1 cellular context compared by ENCODE assay signal in genomic region chr16:48235058-48235555, GRCh38.
TF ChIP-seq lines count a peak whose summit lies in the region.

No MANE protein-coding gene starts in this region.

TF ChIP-seq in GM23338, 12 proteins besides CTCF, POLR2A, EP300 and RAD21 (continued from another document):
- no peak for TF ChIP-seq ZNF462 (CRISPR knock-in tag; IDR thresholded peaks at IDR 0.05)
- no peak for TF ChIP-seq ETS1 (IDR thresholded peaks at IDR 0.05)
